ENCODE assay signal across 12 cellular contexts in genomic region chr2:86039178-86039962, GRCh38.
DNase-seq lines count a peak whose midpoint lies in the region; ATAC-seq and TF ChIP-seq lines count a peak whose summit lies in the region.
"Had no signal": no experiment of that assay in that cellular context is flagged by ENCODE, and none has a peak within 500 bp of the region (broad histone marks: within the 10 kb centered on the region; RNA-seq: fewer than 3 reads in every experiment).

No MANE protein-coding gene starts in this region.

- POLR2A ChIA-PET in activated CD4-positive, alpha-beta T cell treated with anti-CD3 and anti-CD28 coated beads for 36 hours (lab: Charles Lee) = no interaction called here

- H3K4me3 Mint-ChIP-seq in activated CD4-positive, alpha-beta T cell treated with anti-CD3 and anti-CD28 coated beads for 36 hours = no peak overlapping the region
- no peak overlapping the region for H3K4me3 Mint-ChIP-seq in stimulated activated effector memory CD8-positive, alpha-beta T cell treated with anti-CD3 and anti-CD28 coated beads, Interleukin-12 subunit alpha, Interleukin-12 subunit beta, amount 100 ng/mL, for 72 hours

- H3K9me3 Mint-ChIP-seq in activated CD4-positive, alpha-beta T cell treated with anti-CD3 and anti-CD28 coated beads for 36 hours (ENCODE audit: low read depth) = no peaks in the 10 kb centered on the region
- H3K9me3 Mint-ChIP-seq in stimulated activated effector memory CD8-positive, alpha-beta T cell treated with anti-CD3 and anti-CD28 coated beads, Interleukin-12 subunit alpha, Interleukin-12 subunit beta, amount 100 ng/mL, for 72 hours = no peaks in the 10 kb centered on the region

- H3K4me3 ChIP-seq in right atrium auricular region = no peak overlapping the region
- H3K4me3 ChIP-seq: A549 had no signal

- CTCF ChIA-PET in activated CD4-positive, alpha-beta T cell treated with anti-CD3 and anti-CD28 coated beads for 36 hours (lab: Charles Lee) = interaction anchor here (0.8 to 1.0 kb wide), 4 partner anchors 15 to 212 kb away, joined by 3 to 5 read pairs (median 3); no protein-coding TSS in a partner anchor

- H3K27me3 Mint-ChIP-seq in activated CD4-positive, alpha-beta T cell treated with anti-CD3 and anti-CD28 coated beads for 36 hours = no peaks in the 10 kb centered on the region

- intact Hi-C loops in activated CD4-positive, alpha-beta T cell treated with anti-CD3 and anti-CD28 coated beads for 36 hours (cut with DNase I, micrococcal nuclease) = loop anchor here in 1 of 2 experiments (10.0 kb wide), 1 partner anchor 715 kb away; the partner anchor contains the start of gene TGOLN2

- peak; percentile 22 for DNase-seq in activated CD4-positive, alpha-beta T cell treated with anti-CD3 and anti-CD28 coated beads for 36 hours
- no peak for DNase-seq in activated CD4-positive, alpha-beta T cell treated with anti-CD3 and anti-CD28 coated beads for 1 hour
- DNase-seq in T follicular helper cell (ENCODE audit: low read depth) (peak; percentile 29), right atrium auricular region (ENCODE audit: low spot score) (no peak), COR-L47 (lab: John Stamatoyannopoulos, UW) (no peak), kidney glomerular epithelial cell (lab: John Stamatoyannopoulos, UW) (no peak)
- no peak for DNase-seq in stimulated activated effector memory CD8-positive, alpha-beta T cell treated with anti-CD3 and anti-CD28 coated beads, Interleukin-12 subunit alpha, Interleukin-12 subunit beta, amount 100 ng/mL, for 72 hours (ENCODE audit: low spot score in 2 of 2)
- DNase-seq: mammary epithelial cell, NCI-H1930, OCI-M1 had no signal

- H3K4me1 Mint-ChIP-seq in activated CD4-positive, alpha-beta T cell treated with anti-CD3 and anti-CD28 coated beads for 36 hours = peaks cover 81% of the 10 kb centered on the region
- peaks cover 69% of the 10 kb centered on the region for H3K4me1 Mint-ChIP-seq in stimulated activated effector memory CD8-positive, alpha-beta T cell treated with anti-CD3 and anti-CD28 coated beads, Interleukin-12 subunit alpha, Interleukin-12 subunit beta, amount 100 ng/mL, for 72 hours

- peaks cover 53% of the 10 kb centered on the region for H3K36me3 ChIP-seq in right atrium auricular region

- peaks cover 83% of the 10 kb centered on the region for H3K36me3 Mint-ChIP-seq in activated CD4-positive, alpha-beta T cell treated with anti-CD3 and anti-CD28 coated beads for 36 hours (ENCODE audit: low read depth)
- H3K36me3 Mint-ChIP-seq in stimulated activated effector memory CD8-positive, alpha-beta T cell treated with anti-CD3 and anti-CD28 coated beads, Interleukin-12 subunit alpha, Interleukin-12 subunit beta, amount 100 ng/mL, for 72 hours = peaks cover 89% of the 10 kb centered on the region

- H3K27ac ChIP-seq in right atrium auricular region = peak overlapping the region; percentile 85 to 86
- H3K27ac ChIP-seq: A549 had no signal

- no peaks in the 10 kb centered on the region for H3K9me3 ChIP-seq in right atrium auricular region
- H3K9me3 ChIP-seq: A549 had no signal

- no peaks in the 10 kb centered on the region for H3K27me3 ChIP-seq in right atrium auricular region

- H3K27ac Mint-ChIP-seq in activated CD4-positive, alpha-beta T cell treated with anti-CD3 and anti-CD28 coated beads for 36 hours = peak overlapping the region; percentile 97
- peak overlapping the region; percentile 96 for H3K27ac Mint-ChIP-seq in stimulated activated effector memory CD8-positive, alpha-beta T cell treated with anti-CD3 and anti-CD28 coated beads, Interleukin-12 subunit alpha, Interleukin-12 subunit beta, amount 100 ng/mL, for 72 hours

- TF ChIP-seq CTCF in right atrium auricular region (IDR thresholded peaks at IDR 0.05) = no peak

- ATAC-seq in activated CD4-positive, alpha-beta T cell treated with anti-CD3 and anti-CD28 coated beads for 36 hours = no peak
- no peak for ATAC-seq in stimulated activated effector memory CD8-positive, alpha-beta T cell treated with anti-CD3 and anti-CD28 coated beads, Interleukin-12 subunit alpha, Interleukin-12 subunit beta, amount 100 ng/mL, for 72 hours
- no peak for ATAC-seq in HG03354 (IDR thresholded peaks at IDR 0.05; ENCODE audit: poor library complexity, severe bottlenecking, unreplicated experiment)
- ATAC-seq: A549 had no signal

- peaks cover 0 to 45% of the 10 kb centered on the region in 2 donors for H3K4me1 ChIP-seq in right atrium auricular region

Comparison
In these comparisons a context has a peak if more than half of its experiments do, and no peak if none do; other contexts are left out.
1. DNase-seq: peak in activated CD4-positive, alpha-beta T cell treated with anti-CD3 and anti-CD28 coated beads for 36 hours (single experiment) and T follicular helper cell (single experiment); none in activated CD4-positive, alpha-beta T cell treated with anti-CD3 and anti-CD28 coated beads for 1 hour (single experiment), right atrium auricular region (single experiment), stimulated activated effector memory CD8-positive, alpha-beta T cell treated with anti-CD3 and anti-CD28 coated beads, Interleukin-12 subunit alpha, Interleukin-12 subunit beta, amount 100 ng/mL, for 72 hours (0 of 2), COR-L47 (single experiment) and kidney glomerular epithelial cell (single experiment).